In genomic region chr14:92497391-92497790, GRCh38 we compare ENCODE assay signal across 20 cellular contexts. TPM values are rescaled to one million over a fixed set of nuclear protein-coding genes. Genes with fewer than 3 reads are reported as not detected.
A peak's percentile ranks its signal among the peaks of the same experiment; 100 is the strongest.
DNase-seq lines count a peak whose midpoint lies in the region; ATAC-seq and TF ChIP-seq lines count a peak whose summit lies in the region.
"Had no signal": no experiment of that assay in that cellular context is flagged by ENCODE, and none has a peak within 500 bp of the region (broad histone marks: within the 10 kb centered on the region; RNA-seq: fewer than 3 reads in every experiment).

No MANE protein-coding gene starts in this region.

- intact Hi-C loops in dendritic cell treated with granulocyte-macrophage colony-stimulating factor and Interleukin-4, amounts not matched to agents 40 ng/mL and 50 ng/mL, for 4 days (cut with micrococcal nuclease): no loop called here
- intact Hi-C loops in body of pancreas (cut with DNase I): no loop called here

- no peak overlapping the region for H3K4me3 ChIP-seq in body of pancreas
- H3K4me3 ChIP-seq: GM23248 had no signal

- TF ChIP-seq CTCF in neural crest cell (conservative IDR thresholded peaks at IDR 0.05) (no peak), type B pancreatic cell (conservative IDR thresholded peaks at IDR 0.05) (no peak), body of pancreas (IDR thresholded peaks at IDR 0.05) (no peak)

- no peak for TF ChIP-seq POLR2A in body of pancreas (IDR thresholded peaks at IDR 0.05)

- H3K9me3 Mint-ChIP-seq in dendritic cell treated with granulocyte-macrophage colony-stimulating factor and Interleukin-4, amounts not matched to agents 40 ng/mL and 50 ng/mL, for 4 days: no peaks in the 10 kb centered on the region
- H3K9me3 Mint-ChIP-seq in neural crest cell (no peaks in the 10 kb centered on the region), type B pancreatic cell (no peaks in the 10 kb centered on the region)

- no peak overlapping the region for H3K4me3 Mint-ChIP-seq in dendritic cell treated with granulocyte-macrophage colony-stimulating factor and Interleukin-4, amounts not matched to agents 40 ng/mL and 50 ng/mL, for 4 days
- H3K4me3 Mint-ChIP-seq in neural crest cell: no peak overlapping the region
- no peak overlapping the region for H3K4me3 Mint-ChIP-seq in type B pancreatic cell

- peak overlapping the region; percentile 80 for H3K27ac Mint-ChIP-seq in dendritic cell treated with granulocyte-macrophage colony-stimulating factor and Interleukin-4, amounts not matched to agents 40 ng/mL and 50 ng/mL, for 4 days
- peak overlapping the region; percentile 19 for H3K27ac Mint-ChIP-seq in neural crest cell (ENCODE audit: unreplicated experiment)
- no peak overlapping the region for H3K27ac Mint-ChIP-seq in type B pancreatic cell

- no peaks in the 10 kb centered on the region for H3K9me3 ChIP-seq in body of pancreas
- H3K9me3 ChIP-seq: Caco-2 had no signal

- peaks cover 53% of the 10 kb centered on the region for H3K4me1 Mint-ChIP-seq in dendritic cell treated with granulocyte-macrophage colony-stimulating factor and Interleukin-4, amounts not matched to agents 40 ng/mL and 50 ng/mL, for 4 days (ENCODE audit: low read depth)
- peaks cover 33% of the 10 kb centered on the region for H3K4me1 Mint-ChIP-seq in neural crest cell
- peaks cover 5% of the 10 kb centered on the region for H3K4me1 Mint-ChIP-seq in type B pancreatic cell (ENCODE audit: unreplicated experiment)

- no peak overlapping the region for H3K27ac ChIP-seq in body of pancreas
- H3K27ac ChIP-seq: 22Rv1, GM23248 had no signal

- H3K27me3 Mint-ChIP-seq in dendritic cell treated with granulocyte-macrophage colony-stimulating factor and Interleukin-4, amounts not matched to agents 40 ng/mL and 50 ng/mL, for 4 days: peaks cover 10% of the 10 kb centered on the region
- H3K27me3 Mint-ChIP-seq in neural crest cell (ENCODE audit: low read depth): no peaks in the 10 kb centered on the region
- no peaks in the 10 kb centered on the region for H3K27me3 Mint-ChIP-seq in type B pancreatic cell

- no peaks in the 10 kb centered on the region for H3K36me3 ChIP-seq in body of pancreas (replicated peaks in 1 of 2; ENCODE audit: insufficient read depth in 1 of 2, low read depth in 2 of 2)

- no peaks in the 10 kb centered on the region for H3K27me3 ChIP-seq in body of pancreas

- H3K36me3 Mint-ChIP-seq in dendritic cell treated with granulocyte-macrophage colony-stimulating factor and Interleukin-4, amounts not matched to agents 40 ng/mL and 50 ng/mL, for 4 days (ENCODE audit: low read depth): peaks cover 33% of the 10 kb centered on the region
- H3K36me3 Mint-ChIP-seq in neural crest cell (ENCODE audit: low read depth) (no peaks in the 10 kb centered on the region), type B pancreatic cell (no peaks in the 10 kb centered on the region)

- ATAC-seq in body of pancreas: no peak
- ATAC-seq: HCT116 had no signal

- H3K4me1 ChIP-seq in body of pancreas: no peaks in the 10 kb centered on the region

- 75 to 81% methylated on average over 8 of the region's 8 CpGs for WGBS in body of pancreas, 2 donors

- DNase-seq in NCI-H82 (lab: John Stamatoyannopoulos, UW) (peak; percentile 3), NCI-H82 treated with DMSO at 0.1 percent for 48 hours (lab: John Stamatoyannopoulos, UW; ENCODE audit: unreplicated experiment) (no peak), neural crest cell (ENCODE audit: low read depth, low spot score) (no peak), type B pancreatic cell (ENCODE audit: extremely low spot score, unreplicated experiment) (peak; percentile 56), NCI-H1930 (lab: John Stamatoyannopoulos, UW) (no peak), body of pancreas (no peak), NCI-H1092 (lab: John Stamatoyannopoulos, UW) (no peak)
- DNase-seq: AML-193, Caco-2, GF-D8, GM23248, NCI-H1105 treated with DMSO at 0.1 percent for 48 hours, NCI-H1694, NCI-H510A, NCI-H748 treated with DMSO at 0.1 percent for 48 hours, OCI-M1, SHP77 treated with DMSO at 0.1 percent for 48 hours had no signal

RNA-seq across cellular contexts. Expression of gene RIN3, which starts 16.2 kb away (rescaled TPM):
- 12.1 and 12.7 TPM in 2 replicates for total RNA-seq in neural crest cell
- 11.3 and 12.9 TPM in 2 replicates for total RNA-seq in type B pancreatic cell (ENCODE audit: low replicate concordance)
- 1 to 10 TPM; 2.6 to 3.3 TPM for total RNA-seq in body of pancreas

Comparison
In these comparisons a context has a peak if more than half of its experiments do, and no peak if none do; other contexts are left out.
1. DNase-seq: peak in NCI-H82 (single experiment) and type B pancreatic cell (single experiment); none in NCI-H82 treated with DMSO at 0.1 percent for 48 hours (single experiment), neural crest cell (single experiment), NCI-H1930 (0 of 2), body of pancreas (0 of 4) and NCI-H1092 (single experiment).